In the genomic region with DNA sequence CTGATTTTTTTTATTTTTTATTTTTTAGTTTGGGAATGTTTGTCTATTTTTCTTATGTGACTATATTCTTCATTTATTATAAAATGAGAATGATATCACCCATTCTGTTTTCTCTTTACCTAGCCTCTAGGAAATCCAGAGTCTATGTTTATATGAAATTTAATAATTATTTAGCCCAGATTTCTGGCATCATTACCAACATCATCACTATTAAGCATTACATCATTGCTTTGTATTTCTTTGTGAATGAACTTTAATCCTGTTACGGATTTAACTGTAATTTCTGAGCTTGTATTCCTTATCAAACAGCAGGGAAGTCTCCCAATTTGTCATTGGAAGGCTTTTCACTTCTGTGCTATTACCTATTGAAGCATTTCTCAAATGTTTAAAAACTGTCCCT, we compare ENCODE assay signal across 20 cellular contexts.
DNase-seq lines count a peak whose midpoint lies in the region; ATAC-seq and TF ChIP-seq lines count a peak whose summit lies in the region.
"Had no signal": no experiment of that assay in that cellular context is flagged by ENCODE, and none has a peak within 500 bp of the region (broad histone marks: within the 10 kb centered on the region; RNA-seq: fewer than 3 reads in every experiment).

No MANE protein-coding gene starts in this region.

- no peak for DNase-seq in left ventricle myocardium inferior
- no peak for DNase-seq in heart right ventricle
- DNase-seq in mammary epithelial cell = no peak
- DNase-seq in lower lobe of right lung = no peak
- DNase-seq in upper lobe of left lung = no peak
- DNase-seq in NCI-H146 treated with DMSO at 0.1 percent for 48 hours (lab: John Stamatoyannopoulos, UW; ENCODE audit: unreplicated experiment) = no peak
- DNase-seq: activated B cell treated with CpG ODN at 0.5 μM for 24 hours; activated naive CD8-positive, alpha-beta T cell treated with anti-CD3 and anti-CD28 coated beads for 36 hours; activated T-cell treated with anti-CD3 and anti-CD28 coated beads, Interleukin-2, amount 50 U/mL, for 72 hours; CD4-positive, alpha-beta memory T cell; DMS79; retina; Right ventricle myocardium superior; stimulated activated naive CD4-positive, alpha-beta T cell; T-helper 2 cell had no signal

- H3K4me3 ChIP-seq in left ventricle myocardium inferior = no peak overlapping the region
- H3K4me3 ChIP-seq in heart right ventricle = no peak overlapping the region
- no peak overlapping the region for H3K4me3 ChIP-seq in mammary epithelial cell (replicated peaks in 1 of 3; ENCODE audit: insufficient read depth in 1 of 3, low read depth in 2 of 3, low read length in 3 of 3)
- H3K4me3 ChIP-seq in lower lobe of right lung = no peak overlapping the region
- H3K4me3 ChIP-seq in upper lobe of left lung = no peak overlapping the region
- H3K4me3 ChIP-seq: A549, cardiac muscle cell, MG63 had no signal

- peak overlapping the region; percentile 20 for H3K9ac ChIP-seq in mammary epithelial cell (ENCODE audit: insufficient read depth, low read length)

- H3K4me2 ChIP-seq in mammary epithelial cell (ENCODE audit: insufficient read depth, low read depth, low read length) = no peak overlapping the region
- H3K4me2 ChIP-seq: A549 had no signal

- H3K27me3 ChIP-seq in left ventricle myocardium inferior (ENCODE audit: low read depth) (no peaks in the 10 kb centered on the region), heart right ventricle (no peaks in the 10 kb centered on the region), mammary epithelial cell (ENCODE audit: insufficient read depth, low read length) (no peaks in the 10 kb centered on the region), lower lobe of right lung (ENCODE audit: low read depth) (no peaks in the 10 kb centered on the region), upper lobe of left lung (no peaks in the 10 kb centered on the region)
- H3K27me3 ChIP-seq: cardiac muscle cell, MG63 had no signal

- H3K4me1 ChIP-seq in left ventricle myocardium inferior (peaks cover 17% of the 10 kb centered on the region), heart right ventricle (peaks cover 0 to 19% (median 12%) of the 10 kb centered on the region in 9 donors), mammary epithelial cell (ENCODE audit: insufficient read depth, low read length) (peaks cover 12% of the 10 kb centered on the region), lower lobe of right lung (peaks cover 21% of the 10 kb centered on the region), upper lobe of left lung (peaks cover 13 to 16% (median 15%) of the 10 kb centered on the region in 4 donors)

- CTCF ChIA-PET in mammary epithelial cell (lab: Charles Lee; ENCODE audit: low non-redundant PET) = interaction anchor here (1.0 kb wide), 1 partner anchor 187 kb away, joined by 3 read pairs; no protein-coding TSS in a partner anchor

- no peak for ATAC-seq in heart right ventricle
- ATAC-seq in lower lobe of right lung = no peak
- no peak for ATAC-seq in upper lobe of left lung (ENCODE audit: low FRiP score in 2 of 2)
- no peak for ATAC-seq in HG03097 (IDR thresholded peaks at IDR 0.05; ENCODE audit: low FRiP score, unreplicated experiment)
- no peak for ATAC-seq in GM18858 (IDR thresholded peaks at IDR 0.05; ENCODE audit: unreplicated experiment)
- ATAC-seq: activated T-cell treated with anti-CD3 and anti-CD28 coated beads, Interleukin-2, amount 50 U/mL, for 72 hours had no signal

- in situ Hi-C loops in mammary epithelial cell (cut with MboI; ENCODE audit: low sequenced_read_pairs in 2 of 2) = no loop called here

- dilution Hi-C loops in mammary epithelial cell (cut with HindIII; ENCODE audit: low sequenced_read_pairs) = no loop called here

- BruUV-seq in mammary epithelial cell (replicated peaks; lab: Mats Ljungman, UMichigan) = no TSS peak

- peak overlapping the region; percentile 36 for H3K27ac ChIP-seq in left ventricle myocardium inferior (replicated peaks)
- peak overlapping the region in 5 of 10 donors; percentile 27 to 55 (median 40) for H3K27ac ChIP-seq in heart right ventricle
- peak overlapping the region; percentile 86 for H3K27ac ChIP-seq in mammary epithelial cell (ENCODE audit: insufficient read depth, low read depth, low read length)
- peak overlapping the region; percentile 38 for H3K27ac ChIP-seq in lower lobe of right lung
- H3K27ac ChIP-seq in upper lobe of left lung = peak overlapping the region in 3 of 4 donors; percentile 14 to 70 (median 19)
- H3K27ac ChIP-seq: cardiac muscle cell had no signal

- no peak for TF ChIP-seq EP300 in upper lobe of left lung (IDR thresholded peaks at IDR 0.05)

- peak overlapping the region; percentile 37 for H2AFZ ChIP-seq in mammary epithelial cell (ENCODE audit: low read depth, low read length)

- no peak for TF ChIP-seq CTCF in left ventricle myocardium inferior (IDR thresholded peaks at IDR 0.05; ENCODE audit: borderline replicate concordance)
- TF ChIP-seq CTCF in heart right ventricle (IDR thresholded peaks at IDR 0.05) = no peak
- TF ChIP-seq CTCF in mammary epithelial cell (conservative IDR thresholded peaks at IDR 0.05 in 1 of 2, IDR thresholded peaks at IDR 0.05 in 1 of 2; ENCODE audit: extremely low read depth in 1 of 2, insufficient read depth in 1 of 2, low read depth in 1 of 2, low read length in 2 of 2) = no peak
- no peak for TF ChIP-seq CTCF in lower lobe of right lung (IDR thresholded peaks at IDR 0.05)
- no peak for TF ChIP-seq CTCF in upper lobe of left lung (IDR thresholded peaks at IDR 0.05)

- no peaks in the 10 kb centered on the region for H4K20me1 ChIP-seq in mammary epithelial cell (ENCODE audit: insufficient read depth, low read length)

- H3K9me3 ChIP-seq in left ventricle myocardium inferior (replicated peaks) (peaks cover 4% of the 10 kb centered on the region), heart right ventricle (peaks cover 0 to 7% (median 1%) of the 10 kb centered on the region in 11 donors), mammary epithelial cell (replicated peaks; ENCODE audit: insufficient read depth, low read length) (no peaks in the 10 kb centered on the region), lower lobe of right lung (peaks cover 2% of the 10 kb centered on the region), upper lobe of left lung (no peaks in the 10 kb centered on the region)
- H3K9me3 ChIP-seq: MG63 had no signal

- intact Hi-C loops in left ventricle myocardium inferior (cut with micrococcal nuclease) (no loop called here), heart right ventricle (cut with DNase I) (loop anchor here in 5 of 10 donors (2.0 to 10.0 kb wide), 5 partner anchors 196 to 344 kb away; no protein-coding TSS in a partner anchor), mammary epithelial cell (cut with micrococcal nuclease) (loop anchor here (2.0 to 10.0 kb wide), 2 partner anchors 36 to 354 kb away; no protein-coding TSS in a partner anchor), lower lobe of right lung (cut with DNase I) (no loop called here)

- H3K36me3 ChIP-seq in left ventricle myocardium inferior (no peaks in the 10 kb centered on the region), heart right ventricle (no peaks in the 10 kb centered on the region), mammary epithelial cell (ENCODE audit: insufficient read depth, low read length) (no peaks in the 10 kb centered on the region), lower lobe of right lung (no peaks in the 10 kb centered on the region), upper lobe of left lung (no peaks in the 10 kb centered on the region)
- H3K36me3 ChIP-seq: cardiac muscle cell, MG63 had no signal

- TF ChIP-seq POLR2A in upper lobe of left lung (IDR thresholded peaks at IDR 0.05) = no peak

- no peaks in the 10 kb centered on the region for H3K79me2 ChIP-seq in mammary epithelial cell (ENCODE audit: insufficient read depth, low read length)

- WGBS in heart right ventricle, 2 donors = 71 to 80% methylated on average over 1 of the region's 1 CpG
- WGBS in mammary epithelial cell (ENCODE audit: low coverage, missing lambda C conversion rate) = 100% methylated on average over 1 of the region's 1 CpG
- 83 to 87% methylated on average over 1 of the region's 1 CpG for WGBS in upper lobe of left lung, 2 donors
